ENCODE assay signal across 11 cellular contexts in the genomic region with DNA sequence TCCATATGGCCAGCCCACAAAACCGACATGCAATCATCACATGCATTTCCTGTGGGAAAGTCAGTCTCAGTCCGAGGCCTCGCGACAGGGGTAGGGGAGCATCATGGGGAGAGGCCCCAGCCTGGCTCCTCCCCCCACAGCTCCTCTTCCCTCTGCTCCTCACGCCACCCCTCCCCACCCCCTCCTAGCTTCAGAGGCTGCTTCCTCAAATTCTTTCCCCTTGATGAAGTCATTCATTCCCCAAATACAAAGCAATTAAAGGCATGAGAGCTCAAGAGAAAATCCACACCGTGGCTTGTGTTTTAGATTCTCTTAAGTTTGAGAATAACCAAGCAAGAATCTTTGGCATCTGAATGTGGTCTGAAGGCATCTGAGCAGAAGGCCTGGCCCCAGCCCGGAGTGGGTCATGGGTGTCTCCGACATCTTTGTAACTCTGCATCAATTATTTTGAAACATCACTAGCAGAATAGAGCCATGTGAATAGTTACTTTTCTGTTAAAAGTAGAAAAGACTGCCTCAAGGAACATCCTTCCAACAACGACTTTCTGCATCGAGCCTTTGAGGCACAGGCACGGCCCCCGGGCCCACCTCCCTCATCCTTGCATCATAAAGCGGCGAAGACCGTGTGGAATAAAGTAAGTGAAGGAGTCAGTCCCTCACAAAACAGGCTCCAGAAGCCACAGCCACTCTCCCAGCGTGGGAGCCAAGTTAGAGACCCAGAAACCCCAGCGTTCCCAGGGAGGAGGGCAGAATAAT.
DNase-seq lines count a peak whose midpoint lies in the region; ATAC-seq and TF ChIP-seq lines count a peak whose summit lies in the region.
"Had no signal": no experiment of that assay in that cellular context is flagged by ENCODE, and none has a peak within 500 bp of the region (broad histone marks: within the 10 kb centered on the region; RNA-seq: fewer than 3 reads in every experiment).

No MANE protein-coding gene starts in this region.

- TF ChIP-seq CTCF in AG10803 (conservative IDR thresholded peaks at IDR 0.05; ENCODE audit: low read length): no peak
- TF ChIP-seq CTCF in nephron progenitor cell (IDR thresholded peaks at IDR 0.05): no peak
- no peak for TF ChIP-seq CTCF in PC-9 (conservative IDR thresholded peaks at IDR 0.05)

- H4K20me1 ChIP-seq in PC-9 (ENCODE audit: insufficient read depth): no peaks in the 10 kb centered on the region

- H3K27ac Mint-ChIP-seq in nephron progenitor cell: peak overlapping the region; percentile 64
- H3K27ac Mint-ChIP-seq in activated CD4-positive, alpha-beta T cell treated with anti-CD3 and anti-CD28 coated beads, Interleukin-2, amount 10 ng/mL, durations not matched to agents 7 days and 5 days: no peak overlapping the region
- H3K27ac Mint-ChIP-seq: CD4-positive, CD25-positive, alpha-beta regulatory T cell had no signal

- no peak overlapping the region for H2AFZ ChIP-seq in PC-9

- peaks cover 70% of the 10 kb centered on the region for H3K4me1 Mint-ChIP-seq in nephron progenitor cell
- no peaks in the 10 kb centered on the region for H3K4me1 Mint-ChIP-seq in activated CD4-positive, alpha-beta T cell treated with anti-CD3 and anti-CD28 coated beads, Interleukin-2, amount 10 ng/mL, durations not matched to agents 7 days and 5 days
- H3K4me1 Mint-ChIP-seq: CD4-positive, CD25-positive, alpha-beta regulatory T cell had no signal

- intact Hi-C loops in PC-9 (cut with micrococcal nuclease; ENCODE audit: unreplicated experiment): no loop called here

- H3K4me3 Mint-ChIP-seq in nephron progenitor cell: no peak overlapping the region
- no peak overlapping the region for H3K4me3 Mint-ChIP-seq in activated CD4-positive, alpha-beta T cell treated with anti-CD3 and anti-CD28 coated beads, Interleukin-2, amount 10 ng/mL, durations not matched to agents 7 days and 5 days
- H3K4me3 Mint-ChIP-seq: CD4-positive, CD25-positive, alpha-beta regulatory T cell had no signal

- H3K27me3 Mint-ChIP-seq in nephron progenitor cell (ENCODE audit: low read depth, poor library complexity): peaks cover 3% of the 10 kb centered on the region
- no peaks in the 10 kb centered on the region for H3K27me3 Mint-ChIP-seq in activated CD4-positive, alpha-beta T cell treated with anti-CD3 and anti-CD28 coated beads, Interleukin-2, amount 10 ng/mL, durations not matched to agents 7 days and 5 days
- H3K27me3 Mint-ChIP-seq: CD4-positive, CD25-positive, alpha-beta regulatory T cell had no signal

- peak; percentile 99 for DNase-seq in AG10803 (ENCODE audit: low read depth)
- peak; percentile 7 for DNase-seq in MV-4-11 (lab: John Stamatoyannopoulos, UW)
- DNase-seq in epidermal melanocyte (ENCODE audit: insufficient read length, low spot score): peak; percentile 91
- no peak for DNase-seq in nephron progenitor cell
- DNase-seq in NAMALWA (ENCODE audit: low spot score): no peak
- no peak for DNase-seq in activated CD4-positive, alpha-beta T cell treated with anti-CD3 and anti-CD28 coated beads, Interleukin-2, amount 10 ng/mL, durations not matched to agents 7 days and 5 days
- DNase-seq in PC-9: no peak
- DNase-seq: CD4-positive, CD25-positive, alpha-beta regulatory T cell; NCI-H446; T-helper 2 cell had no signal

- H3K9me3 ChIP-seq in PC-9 (ENCODE audit: insufficient read depth, low read depth): no peaks in the 10 kb centered on the region

- no peaks in the 10 kb centered on the region for H3K9me2 ChIP-seq in PC-9 (ENCODE audit: insufficient read depth)

- H3K27ac ChIP-seq in PC-9: no peak overlapping the region

- no TSS peak for BruUV-seq in PC-9 (replicated peaks; lab: Mats Ljungman, UMichigan)

- H3K36me3 Mint-ChIP-seq in nephron progenitor cell (ENCODE audit: low read depth): peaks cover 4% of the 10 kb centered on the region
- no peaks in the 10 kb centered on the region for H3K36me3 Mint-ChIP-seq in activated CD4-positive, alpha-beta T cell treated with anti-CD3 and anti-CD28 coated beads, Interleukin-2, amount 10 ng/mL, durations not matched to agents 7 days and 5 days (ENCODE audit: low read depth)
- H3K36me3 Mint-ChIP-seq: CD4-positive, CD25-positive, alpha-beta regulatory T cell had no signal

- no peaks in the 10 kb centered on the region for H3K4me1 ChIP-seq in PC-9 (replicated peaks; ENCODE audit: insufficient read depth)

- no peaks in the 10 kb centered on the region for H3K36me3 ChIP-seq in PC-9 (ENCODE audit: low read depth)

- no peaks in the 10 kb centered on the region for H3F3A ChIP-seq in PC-9 (ENCODE audit: insufficient read depth, low read depth)

- H3K4me2 ChIP-seq in PC-9: no peak overlapping the region

- no peaks in the 10 kb centered on the region for H3K9me3 Mint-ChIP-seq in nephron progenitor cell
- no peaks in the 10 kb centered on the region for H3K9me3 Mint-ChIP-seq in activated CD4-positive, alpha-beta T cell treated with anti-CD3 and anti-CD28 coated beads, Interleukin-2, amount 10 ng/mL, durations not matched to agents 7 days and 5 days
- H3K9me3 Mint-ChIP-seq: CD4-positive, CD25-positive, alpha-beta regulatory T cell had no signal

- H3K27me3 ChIP-seq in PC-9 (ENCODE audit: insufficient read depth, low read depth): peaks cover 83% of the 10 kb centered on the region

- H3K4me3 ChIP-seq in AG10803 (ENCODE audit: low read length): peak overlapping the region; percentile 11
- H3K4me3 ChIP-seq in PC-9: no peak overlapping the region

- H3K79me2 ChIP-seq in PC-9 (ENCODE audit: low read depth): no peaks in the 10 kb centered on the region

- POLR2A ChIA-PET in activated CD4-positive, alpha-beta T cell treated with anti-CD3 and anti-CD28 coated beads, Interleukin-2, amount 10 ng/mL, durations not matched to agents 7 days and 5 days (lab: Charles Lee): no interaction called here
- POLR2A ChIA-PET in PC-9 (lab: Charles Lee; ENCODE audit: unreplicated experiment): no interaction called here

- no peak for ATAC-seq in GM19328 (IDR thresholded peaks at IDR 0.05; ENCODE audit: unreplicated experiment)

- CTCF ChIA-PET in activated CD4-positive, alpha-beta T cell treated with anti-CD3 and anti-CD28 coated beads, Interleukin-2, amount 10 ng/mL, durations not matched to agents 7 days and 5 days (lab: Charles Lee): no interaction called here
- CTCF ChIA-PET in PC-9 (lab: Charles Lee): no interaction called here

Comparison
In these comparisons a context has a peak if more than half of its experiments do, and no peak if none do; other contexts are left out.
1. DNase-seq: peak in AG10803 (single experiment), MV-4-11 (single experiment) and epidermal melanocyte (single experiment); none in nephron progenitor cell (single experiment), NAMALWA (single experiment), activated CD4-positive, alpha-beta T cell treated with anti-CD3 and anti-CD28 coated beads, Interleukin-2, amount 10 ng/mL, durations not matched to agents 7 days and 5 days (single experiment) and PC-9 (0 of 2).